1 cellular context compared by ENCODE assay signal in the genomic region with DNA sequence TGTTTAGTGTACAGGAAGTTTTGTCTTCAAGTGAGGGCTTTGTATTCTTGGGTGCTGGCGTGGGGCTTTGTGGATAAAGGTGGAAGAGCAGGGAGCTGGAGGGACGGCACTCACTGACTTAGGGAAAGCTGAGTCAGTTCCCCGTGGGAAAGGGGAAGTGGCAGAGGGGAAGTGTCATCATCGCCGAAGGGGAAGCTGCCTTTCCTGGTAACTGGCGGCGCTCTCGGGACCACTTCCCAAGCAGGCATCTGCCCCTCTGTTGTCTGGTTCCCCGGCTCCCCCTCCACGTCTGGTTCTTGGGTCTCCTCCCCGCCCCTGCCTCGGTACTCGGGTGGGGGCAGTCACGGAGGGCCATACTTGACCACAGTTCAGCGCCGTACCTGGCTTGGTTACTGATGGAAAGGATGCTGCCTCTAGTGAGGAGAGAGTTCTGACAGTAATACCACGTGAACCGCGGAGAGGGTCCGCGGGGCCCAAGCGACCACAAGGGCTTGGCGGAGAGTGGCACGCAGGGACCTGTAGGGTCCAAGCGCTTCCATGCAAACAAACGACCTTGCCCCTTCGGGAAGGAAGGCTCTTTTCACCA.
TF ChIP-seq lines count a peak whose summit lies in the region.

No MANE protein-coding gene starts in this region.

TF ChIP-seq in SK-N-SH, 30 proteins besides CTCF, POLR2A, EP300 and RAD21:
- TF ChIP-seq MXI1 (IDR thresholded peaks at IDR 0.05; ENCODE audit: low read depth, low read length) = peak; percentile 46; the same call in 1 of the 2 replicates
- TF ChIP-seq TEAD4 (IDR thresholded peaks at IDR 0.05; ENCODE audit: borderline replicate concordance, insufficient read depth) = no peak
- TF ChIP-seq GABPA (IDR thresholded peaks at IDR 0.05; ENCODE audit: low read depth) = peak; percentile 29; the same call in 1 of the 2 replicates
- no peak for TF ChIP-seq RFX5 (IDR thresholded peaks at IDR 0.05; ENCODE audit: low read length)
- no peak for TF ChIP-seq FOXJ3 (CRISPR knock-in tag; IDR thresholded peaks at IDR 0.05)
